In the genomic region with DNA sequence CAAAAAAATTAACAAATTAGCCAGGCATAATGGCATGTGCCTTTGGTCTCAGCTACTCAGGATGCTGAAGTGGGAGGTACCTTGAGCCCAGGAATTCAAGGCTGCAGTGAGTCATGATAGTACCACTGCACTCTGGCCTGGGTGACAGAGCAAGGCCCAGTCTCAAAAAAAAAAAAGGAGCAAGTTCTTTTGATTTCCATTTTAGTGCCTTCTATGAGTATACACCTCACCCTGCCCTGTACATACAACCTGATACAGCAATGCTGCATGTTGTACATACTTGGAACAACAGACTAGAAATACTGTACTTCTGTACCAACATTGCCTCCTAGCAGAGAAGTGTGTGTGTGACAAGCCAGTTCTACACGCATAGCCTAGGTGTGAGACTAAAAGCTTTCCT, we compare ENCODE assay signal across 15 cellular contexts.
A peak's percentile ranks its signal among the peaks of the same experiment; 100 is the strongest.
DNase-seq lines count a peak whose midpoint lies in the region; ATAC-seq lines count a peak whose summit lies in the region.
"Had no signal": no experiment of that assay in that cellular context is flagged by ENCODE, and none has a peak within 500 bp of the region (broad histone marks: within the 10 kb centered on the region; RNA-seq: fewer than 3 reads in every experiment).

No MANE protein-coding gene starts in this region.

- H3K4me2 ChIP-seq in GM23248 (ENCODE audit: unreplicated experiment) (no peak overlapping the region), mesendoderm (ENCODE audit: low read length) (no peak overlapping the region)
- H3K4me2 ChIP-seq: neural progenitor cell had no signal

- H3K4me3 ChIP-seq in GM23248 (no peak overlapping the region), mesendoderm (ENCODE audit: low read length) (no peak overlapping the region)
- H3K4me3 ChIP-seq: heart left ventricle, neural progenitor cell had no signal

- H3K4me1 ChIP-seq in GM23248 (ENCODE audit: insufficient read depth) (peaks cover 29% of the 10 kb centered on the region), mesendoderm (ENCODE audit: control insufficient read depth, low read depth, low read length) (no peaks in the 10 kb centered on the region)
- H3K4me1 ChIP-seq: neural progenitor cell had no signal

- H2BK120ac ChIP-seq in mesendoderm (ENCODE audit: low read depth, low read length) = no peak overlapping the region

- peaks cover 19% of the 10 kb centered on the region for H3F3A ChIP-seq in GM23248 (ENCODE audit: insufficient read depth)

- H4K20me1 ChIP-seq in GM23248 (ENCODE audit: insufficient read depth) = no peaks in the 10 kb centered on the region

- peaks cover 19% of the 10 kb centered on the region for H3K4me1 Mint-ChIP-seq in activated naive CD8-positive, alpha-beta T cell treated with anti-CD3 and anti-CD28 coated beads, Interleukin-2, amount 50 U/mL, for 24 hours
- H3K4me1 Mint-ChIP-seq: central memory CD8-positive, alpha-beta T cell had no signal

- no peaks in the 10 kb centered on the region for H3K36me3 ChIP-seq in GM23248 (ENCODE audit: low read depth)
- H3K36me3 ChIP-seq in mesendoderm (ENCODE audit: control insufficient read depth, insufficient read depth, low read length) = no peaks in the 10 kb centered on the region
- H3K36me3 ChIP-seq: heart left ventricle, neural progenitor cell had no signal

- H3K79me1 ChIP-seq in mesendoderm (ENCODE audit: low read length) = no peaks in the 10 kb centered on the region

- no peak overlapping the region for H2BK5ac ChIP-seq in mesendoderm (ENCODE audit: low read length)

- peak; percentile 37 for DNase-seq in GM23248
- peak; percentile 91 for DNase-seq in M059J (ENCODE audit: low read depth)
- DNase-seq in activated naive CD8-positive, alpha-beta T cell treated with anti-CD3 and anti-CD28 coated beads, Interleukin-2, amount 50 U/mL, for 24 hours = no peak
- peak; percentile 19 for DNase-seq in mesendoderm
- DNase-seq in GDM1 (lab: John Stamatoyannopoulos, UW) = no peak
- no peak for DNase-seq in ureter (ENCODE audit: low spot score)
- DNase-seq: activated naive CD4-positive, alpha-beta T cell treated with anti-CD3 and anti-CD28 coated beads for 36 hours; COR-L47; heart left ventricle; NCI-H146; NCI-H524 treated with DMSO at 0.1 percent for 48 hours had no signal

- H2BK15ac ChIP-seq in mesendoderm (replicated peaks; ENCODE audit: low read depth) = no peak overlapping the region

- peaks cover 5% of the 10 kb centered on the region for H3K27me3 Mint-ChIP-seq in activated naive CD8-positive, alpha-beta T cell treated with anti-CD3 and anti-CD28 coated beads, Interleukin-2, amount 50 U/mL, for 24 hours

- no peaks in the 10 kb centered on the region for H3K9me2 ChIP-seq in GM23248 (ENCODE audit: insufficient read depth)

- H3K9me3 ChIP-seq in GM23248 (ENCODE audit: low read depth) = no peaks in the 10 kb centered on the region
- H3K9me3 ChIP-seq: heart left ventricle had no signal

- no peak overlapping the region for H2AFZ ChIP-seq in GM23248
- H2AFZ ChIP-seq: neural progenitor cell had no signal

- no peaks in the 10 kb centered on the region for H3K36me3 Mint-ChIP-seq in activated naive CD8-positive, alpha-beta T cell treated with anti-CD3 and anti-CD28 coated beads, Interleukin-2, amount 50 U/mL, for 24 hours (ENCODE audit: low read depth)
- H3K36me3 Mint-ChIP-seq: neural progenitor cell had no signal

- H3K9ac ChIP-seq in GM23248 = no peak overlapping the region
- no peak overlapping the region for H3K9ac ChIP-seq in mesendoderm (ENCODE audit: low read length)
- H3K9ac ChIP-seq: neural progenitor cell had no signal

- 97 to 100% methylated on average over 1 of the region's 1 CpG for WGBS in GM23248 (ENCODE audit: low coverage in 1 of 2, low lambda C conversion rate in 2 of 2, missing lambda C conversion rate in 2 of 2), 2 experiments
- WGBS in mesendoderm (ENCODE audit: extremely low coverage, insufficient coverage, low lambda C conversion rate) = no CpG with 5 or more reads among the region's 1 CpG

- no peak overlapping the region for H4K8ac ChIP-seq in mesendoderm (ENCODE audit: low read depth, low read length)

- no peak overlapping the region for H3K27ac ChIP-seq in GM23248
- H3K27ac ChIP-seq in mesendoderm (ENCODE audit: low read depth, low read length) = no peak overlapping the region
- H3K27ac ChIP-seq: heart left ventricle, neural progenitor cell, RWPE1 had no signal

- peak; percentile 33 for ATAC-seq in activated naive CD8-positive, alpha-beta T cell treated with anti-CD3 and anti-CD28 coated beads, Interleukin-2, amount 50 U/mL, for 24 hours
- no peak for ATAC-seq in HG02973 (IDR thresholded peaks at IDR 0.05; ENCODE audit: unreplicated experiment)

- no peak overlapping the region for H3K4me3 Mint-ChIP-seq in activated naive CD8-positive, alpha-beta T cell treated with anti-CD3 and anti-CD28 coated beads, Interleukin-2, amount 50 U/mL, for 24 hours
- H3K4me3 Mint-ChIP-seq: activated naive CD4-positive, alpha-beta T cell treated with anti-CD3 and anti-CD28 coated beads for 36 hours; central memory CD8-positive, alpha-beta T cell; neural progenitor cell had no signal

- no peak overlapping the region for H3K4ac ChIP-seq in mesendoderm (ENCODE audit: low read depth, low read length)

- H3K79me2 ChIP-seq in GM23248 (ENCODE audit: insufficient read depth) (no peaks in the 10 kb centered on the region), mesendoderm (ENCODE audit: control insufficient read depth, insufficient read depth, low read length) (no peaks in the 10 kb centered on the region)

- no peak overlapping the region for H2AK5ac ChIP-seq in mesendoderm (ENCODE audit: low read length)

- no peak overlapping the region for H3K56ac ChIP-seq in mesendoderm (ENCODE audit: low read length)

- in situ Hi-C loops in GM23248 (cut with MboI) = no loop called here

- no peak overlapping the region for H3K27ac Mint-ChIP-seq in activated naive CD8-positive, alpha-beta T cell treated with anti-CD3 and anti-CD28 coated beads, Interleukin-2, amount 50 U/mL, for 24 hours
- H3K27ac Mint-ChIP-seq: activated naive CD4-positive, alpha-beta T cell treated with anti-CD3 and anti-CD28 coated beads for 36 hours; neural progenitor cell had no signal

- no peaks in the 10 kb centered on the region for H3K9me3 Mint-ChIP-seq in activated naive CD8-positive, alpha-beta T cell treated with anti-CD3 and anti-CD28 coated beads, Interleukin-2, amount 50 U/mL, for 24 hours
- H3K9me3 Mint-ChIP-seq: activated naive CD4-positive, alpha-beta T cell treated with anti-CD3 and anti-CD28 coated beads for 36 hours; central memory CD8-positive, alpha-beta T cell; neural progenitor cell had no signal

- H3K18ac ChIP-seq in mesendoderm (ENCODE audit: low read length) = no peak overlapping the region

- H3K27me3 ChIP-seq in GM23248 (replicated peaks; ENCODE audit: insufficient read depth) (no peaks in the 10 kb centered on the region), mesendoderm (ENCODE audit: insufficient read depth, low read length, poor library complexity) (no peaks in the 10 kb centered on the region)
- H3K27me3 ChIP-seq: heart left ventricle, neural progenitor cell had no signal

- H4K5ac ChIP-seq in mesendoderm (ENCODE audit: low read length) = no peak overlapping the region

- no peak overlapping the region for H3K23ac ChIP-seq in mesendoderm (ENCODE audit: low read length)

Comparison
In these comparisons a context has a peak if more than half of its experiments do, and no peak if none do; other contexts are left out.
1. DNase-seq: peak in GM23248 (single experiment), M059J (single experiment) and mesendoderm (single experiment); none in activated naive CD8-positive, alpha-beta T cell treated with anti-CD3 and anti-CD28 coated beads, Interleukin-2, amount 50 U/mL, for 24 hours (single experiment), GDM1 (single experiment) and ureter (single experiment).